Comparison of ENCODE assay signal across 18 cellular contexts in genomic region chr11:114832532-114833125, GRCh38.
DNase-seq lines count a peak whose midpoint lies in the region; ATAC-seq and TF ChIP-seq lines count a peak whose summit lies in the region.
"Had no signal": no experiment of that assay in that cellular context is flagged by ENCODE, and none has a peak within 500 bp of the region (broad histone marks: within the 10 kb centered on the region; RNA-seq: fewer than 3 reads in every experiment).

No MANE protein-coding gene starts in this region.

- H3K9ac ChIP-seq in HUES48 (ENCODE audit: low read depth, low read length) = no peak overlapping the region
- H3K9ac ChIP-seq: KMS-11 had no signal

- peak overlapping the region; percentile 30; the same call in 1 of the 2 replicates for H3K4me3 ChIP-seq in HUES48 (ENCODE audit: low read depth, low read length)
- no peak overlapping the region for H3K4me3 ChIP-seq in mucosa of descending colon
- H3K4me3 ChIP-seq: pancreas had no signal

- H3K4me1 ChIP-seq in HUES48 (ENCODE audit: control insufficient read depth, insufficient read depth, low read length) = peaks cover 25% of the 10 kb centered on the region
- no peaks in the 10 kb centered on the region for H3K4me1 ChIP-seq in mucosa of descending colon (ENCODE audit: low read depth)
- H3K4me1 ChIP-seq: pancreas had no signal

- H3K9me3 Mint-ChIP-seq in activated naive CD8-positive, alpha-beta T cell treated with anti-CD3 and anti-CD28 coated beads for 36 hours = no peaks in the 10 kb centered on the region
- H3K9me3 Mint-ChIP-seq: activated CD4-positive, alpha-beta T cell treated with anti-CD3 and anti-CD28 coated beads, Interleukin-2, amount 10 ng/mL, durations not matched to agents 24 days and 14 days had no signal

- H3K36me3 ChIP-seq in HUES48 (ENCODE audit: control insufficient read depth, insufficient read depth, low read length) (no peaks in the 10 kb centered on the region), mucosa of descending colon (ENCODE audit: low read depth) (no peaks in the 10 kb centered on the region)
- H3K36me3 ChIP-seq: pancreas had no signal

- intact Hi-C loops in mucosa of descending colon (cut with DNase I, micrococcal nuclease) = no loop called here

- H3K36me3 Mint-ChIP-seq in activated naive CD8-positive, alpha-beta T cell treated with anti-CD3 and anti-CD28 coated beads for 36 hours = no peaks in the 10 kb centered on the region

- DNase-seq in NCI-H2029 (lab: John Stamatoyannopoulos, UW) (peak; percentile 94), NCI-H69 (lab: John Stamatoyannopoulos, UW) (peak; percentile 94), mucosa of descending colon (peak in 1 of 3 donors; percentile 3), GM10266 (ENCODE audit: extremely low spot score) (no peak)
- no peak for DNase-seq in activated naive CD8-positive, alpha-beta T cell treated with anti-CD3 and anti-CD28 coated beads for 36 hours
- DNase-seq in activated CD4-positive, alpha-beta T cell treated with anti-CD3 and anti-CD28 coated beads, Interleukin-2, amount 50 U/mL, for 1 hour = no peak
- DNase-seq: activated gamma-delta T cell treated with Interleukin-2 at 50 U/mL for 16 hours; CD4-positive, alpha-beta T cell; cerebellar nuclear complex; effector CD4-positive, alpha-beta T cell; glutamatergic neuron; mammary epithelial cell; NCI-H1694; pancreas had no signal

- peaks cover 39% of the 10 kb centered on the region for H3K27me3 ChIP-seq in HUES48 (ENCODE audit: control insufficient read depth, insufficient read depth, low read length)
- H3K27me3 ChIP-seq: pancreas had no signal

- H3K27ac ChIP-seq in HUES48 (ENCODE audit: low read depth, low read length) = no peak overlapping the region
- H3K27ac ChIP-seq: KMS-11, pancreas had no signal

- no peaks in the 10 kb centered on the region for H3K9me3 ChIP-seq in HUES48 (ENCODE audit: control insufficient read depth, insufficient read depth, low read length)
- no peaks in the 10 kb centered on the region for H3K9me3 ChIP-seq in mucosa of descending colon
- H3K9me3 ChIP-seq: pancreas had no signal

- no peaks in the 10 kb centered on the region for H3K27me3 Mint-ChIP-seq in activated naive CD8-positive, alpha-beta T cell treated with anti-CD3 and anti-CD28 coated beads for 36 hours
- H3K27me3 Mint-ChIP-seq: activated CD4-positive, alpha-beta T cell treated with anti-CD3 and anti-CD28 coated beads, Interleukin-2, amount 10 ng/mL, durations not matched to agents 24 days and 14 days; CD4-positive, alpha-beta T cell had no signal

- no peak overlapping the region for H3K27ac Mint-ChIP-seq in activated naive CD8-positive, alpha-beta T cell treated with anti-CD3 and anti-CD28 coated beads for 36 hours
- H3K27ac Mint-ChIP-seq: activated CD4-positive, alpha-beta T cell treated with anti-CD3 and anti-CD28 coated beads, Interleukin-2, amount 10 ng/mL, durations not matched to agents 24 days and 14 days; CD4-positive, alpha-beta T cell had no signal

- no peak for TF ChIP-seq CTCF in mucosa of descending colon (IDR thresholded peaks at IDR 0.05)
- no peak for TF ChIP-seq CTCF in GM10266 (IDR thresholded peaks at IDR 0.05; ENCODE audit: control insufficient read depth, insufficient read depth, low read depth, missing control alignments)

- no peak overlapping the region for H3K4me3 Mint-ChIP-seq in activated naive CD8-positive, alpha-beta T cell treated with anti-CD3 and anti-CD28 coated beads for 36 hours
- H3K4me3 Mint-ChIP-seq: activated CD4-positive, alpha-beta T cell treated with anti-CD3 and anti-CD28 coated beads, Interleukin-2, amount 10 ng/mL, durations not matched to agents 24 days and 14 days; CD4-positive, alpha-beta T cell had no signal

- no peaks in the 10 kb centered on the region for H3K4me1 Mint-ChIP-seq in activated naive CD8-positive, alpha-beta T cell treated with anti-CD3 and anti-CD28 coated beads for 36 hours
- H3K4me1 Mint-ChIP-seq: activated CD4-positive, alpha-beta T cell treated with anti-CD3 and anti-CD28 coated beads, Interleukin-2, amount 10 ng/mL, durations not matched to agents 24 days and 14 days had no signal

- ATAC-seq in mucosa of descending colon = peak; percentile 51
- ATAC-seq: HCT116 had no signal

Comparison
In these comparisons a context has a peak if more than half of its experiments do, and no peak if none do; other contexts are left out.
1. DNase-seq: peak in NCI-H2029 (single experiment) and NCI-H69 (single experiment); none in activated naive CD8-positive, alpha-beta T cell treated with anti-CD3 and anti-CD28 coated beads for 36 hours (single experiment), activated CD4-positive, alpha-beta T cell treated with anti-CD3 and anti-CD28 coated beads, Interleukin-2, amount 50 U/mL, for 1 hour (single experiment) and GM10266 (single experiment).